Comparison of ENCODE assay signal across 1 cellular context in the genomic region with DNA sequence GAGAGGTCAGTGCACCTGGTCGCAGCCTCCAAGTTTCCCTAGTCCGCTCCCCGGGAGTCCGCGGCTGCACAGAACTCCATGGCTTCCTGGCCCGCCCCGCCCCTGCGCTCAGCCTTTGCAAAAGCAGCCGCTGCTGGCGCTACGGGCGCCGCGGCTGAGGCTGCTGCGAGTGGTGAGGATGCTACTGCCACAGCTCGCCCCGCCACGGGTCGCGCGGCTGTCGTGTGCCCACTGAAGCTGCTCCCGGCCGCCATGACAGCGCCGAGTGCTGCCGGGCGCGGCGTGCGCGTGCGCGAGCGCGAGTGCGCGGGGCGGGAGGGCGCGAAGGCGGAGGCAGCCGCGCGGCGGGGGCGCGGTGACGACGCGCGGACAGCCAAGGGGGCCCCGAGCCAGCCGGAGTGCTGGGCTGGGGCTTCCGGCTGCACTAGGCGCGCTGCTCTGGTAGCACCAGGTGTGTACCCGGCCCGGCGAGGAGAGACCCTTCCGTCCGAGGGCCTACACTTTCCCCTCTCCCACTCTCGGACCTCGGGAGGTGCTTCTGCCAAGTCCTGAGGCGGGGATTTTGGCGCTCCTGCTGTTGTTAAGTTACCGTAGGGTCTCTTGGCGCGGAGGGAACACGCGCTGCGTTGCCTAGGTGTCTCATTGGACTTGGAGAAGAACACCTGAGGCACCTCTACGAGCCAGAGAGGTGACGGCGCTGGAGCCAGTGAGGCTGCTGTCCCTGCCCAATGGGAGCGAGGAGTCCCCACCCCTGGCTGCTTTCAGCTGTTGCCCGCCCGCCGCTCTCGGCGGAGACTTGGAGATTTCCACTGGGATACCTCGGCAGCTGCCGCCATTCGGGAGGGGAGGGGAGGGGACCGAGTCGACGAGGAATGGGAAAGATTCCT.
TF ChIP-seq lines count a peak whose summit lies in the region.

No MANE protein-coding gene starts in this region.

TF ChIP-seq in HEK293, 187 proteins besides CTCF, POLR2A, EP300 and RAD21 (continued from another document and continues in another):
- TF ChIP-seq, protein P1, sequence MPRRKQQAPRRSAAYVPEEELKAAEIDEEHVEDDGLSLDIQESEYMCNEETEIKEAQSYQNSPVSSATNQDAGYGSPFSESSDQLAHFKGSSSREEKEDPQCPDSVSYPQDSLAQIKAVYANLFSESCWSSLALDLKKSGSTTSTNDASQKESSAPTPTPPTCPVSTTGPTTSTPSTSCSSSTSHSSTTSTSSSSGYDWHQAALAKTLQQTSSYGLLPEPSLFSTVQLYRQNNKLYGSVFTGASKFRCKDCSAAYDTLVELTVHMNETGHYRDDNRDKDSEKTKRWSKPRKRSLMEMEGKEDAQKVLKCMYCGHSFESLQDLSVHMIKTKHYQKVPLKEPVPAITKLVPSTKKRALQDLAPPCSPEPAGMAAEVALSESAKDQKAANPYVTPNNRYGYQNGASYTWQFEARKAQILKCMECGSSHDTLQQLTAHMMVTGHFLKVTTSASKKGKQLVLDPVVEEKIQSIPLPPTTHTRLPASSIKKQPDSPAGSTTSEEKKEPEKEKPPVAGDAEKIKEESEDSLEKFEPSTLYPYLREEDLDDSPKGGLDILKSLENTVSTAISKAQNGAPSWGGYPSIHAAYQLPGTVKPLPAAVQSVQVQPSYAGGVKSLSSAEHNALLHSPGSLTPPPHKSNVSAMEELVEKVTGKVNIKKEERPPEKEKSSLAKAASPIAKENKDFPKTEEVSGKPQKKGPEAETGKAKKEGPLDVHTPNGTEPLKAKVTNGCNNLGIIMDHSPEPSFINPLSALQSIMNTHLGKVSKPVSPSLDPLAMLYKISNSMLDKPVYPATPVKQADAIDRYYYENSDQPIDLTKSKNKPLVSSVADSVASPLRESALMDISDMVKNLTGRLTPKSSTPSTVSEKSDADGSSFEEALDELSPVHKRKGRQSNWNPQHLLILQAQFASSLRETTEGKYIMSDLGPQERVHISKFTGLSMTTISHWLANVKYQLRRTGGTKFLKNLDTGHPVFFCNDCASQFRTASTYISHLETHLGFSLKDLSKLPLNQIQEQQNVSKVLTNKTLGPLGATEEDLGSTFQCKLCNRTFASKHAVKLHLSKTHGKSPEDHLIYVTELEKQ (tag by site-specific recombination; IDR thresholded peaks at IDR 0.05; ENCODE audit: borderline replicate concordance): no peak
- TF ChIP-seq ZFP37 (tag by site-specific recombination; IDR thresholded peaks at IDR 0.05) (no peak), ZNF394 (tag by site-specific recombination; IDR thresholded peaks at IDR 0.05; ENCODE audit: borderline replicate concordance) (no peak), ZNF610 (tag by site-specific recombination; IDR thresholded peaks at IDR 0.05; ENCODE audit: borderline replicate concordance) (0 out of 2 replicates have a peak, but pooled peaks have one; percentile 49), ZNF837 (tag by site-specific recombination; IDR thresholded peaks at IDR 0.05) (no peak), OVOL3 (tag by site-specific recombination; IDR thresholded peaks at IDR 0.05) (no peak), ZNF366 (tag by site-specific recombination; conservative IDR thresholded peaks at IDR 0.05) (no peak; the same call in 1 of the 2 replicates), KLF10 (tag by site-specific recombination; IDR thresholded peaks at IDR 0.05) (no peak), KLF9 (tag by site-specific recombination; IDR thresholded peaks at IDR 0.05; ENCODE audit: low read depth) (no peak; the same call in none of the 2 replicates), ZSCAN30 (tag by site-specific recombination; IDR thresholded peaks at IDR 0.05) (peak; percentile 45), ZNF211 (tag by site-specific recombination; IDR thresholded peaks at IDR 0.05; ENCODE audit: low read depth) (no peak), SALL2 (tag by site-specific recombination; IDR thresholded peaks at IDR 0.05; ENCODE audit: borderline replicate concordance) (no peak), ZNF184 (tag by site-specific recombination; IDR thresholded peaks at IDR 0.05) (no peak), YY2 (tag by site-specific recombination; IDR thresholded peaks at IDR 0.05) (peak; percentile 50; the same call in 1 of the 2 replicates), ZNF214 (tag by site-specific recombination; IDR thresholded peaks at IDR 0.05; ENCODE audit: borderline replicate concordance) (no peak), ZNF623 (tag by site-specific recombination; IDR thresholded peaks at IDR 0.05) (no peak), OSR2 (tag by site-specific recombination; IDR thresholded peaks at IDR 0.05) (peak; percentile 34; the same call in 1 of the 2 replicates), ZBTB48 (tag by site-specific recombination; IDR thresholded peaks at IDR 0.05) (peak; percentile 20; the same call in 1 of the 2 replicates), SCRT1 (tag by site-specific recombination; IDR thresholded peaks at IDR 0.05; ENCODE audit: borderline replicate concordance) (peak; percentile 74), BCL11A (tag by site-specific recombination; IDR thresholded peaks at IDR 0.05; ENCODE audit: low read depth) (no peak), HOXC10 (CRISPR knock-in tag; IDR thresholded peaks at IDR 0.05) (no peak), ZNF23 (tag by site-specific recombination; IDR thresholded peaks at IDR 0.05; ENCODE audit: borderline replicate concordance) (no peak)
- TF ChIP-seq, protein P2, sequence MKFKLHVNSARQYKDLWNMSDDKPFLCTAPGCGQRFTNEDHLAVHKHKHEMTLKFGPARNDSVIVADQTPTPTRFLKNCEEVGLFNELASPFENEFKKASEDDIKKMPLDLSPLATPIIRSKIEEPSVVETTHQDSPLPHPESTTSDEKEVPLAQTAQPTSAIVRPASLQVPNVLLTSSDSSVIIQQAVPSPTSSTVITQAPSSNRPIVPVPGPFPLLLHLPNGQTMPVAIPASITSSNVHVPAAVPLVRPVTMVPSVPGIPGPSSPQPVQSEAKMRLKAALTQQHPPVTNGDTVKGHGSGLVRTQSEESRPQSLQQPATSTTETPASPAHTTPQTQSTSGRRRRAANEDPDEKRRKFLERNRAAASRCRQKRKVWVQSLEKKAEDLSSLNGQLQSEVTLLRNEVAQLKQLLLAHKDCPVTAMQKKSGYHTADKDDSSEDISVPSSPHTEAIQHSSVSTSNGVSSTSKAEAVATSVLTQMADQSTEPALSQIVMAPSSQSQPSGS (tag by site-specific recombination; IDR thresholded peaks at IDR 0.05; ENCODE audit: low read depth): no peak
- TF ChIP-seq, protein P3, sequence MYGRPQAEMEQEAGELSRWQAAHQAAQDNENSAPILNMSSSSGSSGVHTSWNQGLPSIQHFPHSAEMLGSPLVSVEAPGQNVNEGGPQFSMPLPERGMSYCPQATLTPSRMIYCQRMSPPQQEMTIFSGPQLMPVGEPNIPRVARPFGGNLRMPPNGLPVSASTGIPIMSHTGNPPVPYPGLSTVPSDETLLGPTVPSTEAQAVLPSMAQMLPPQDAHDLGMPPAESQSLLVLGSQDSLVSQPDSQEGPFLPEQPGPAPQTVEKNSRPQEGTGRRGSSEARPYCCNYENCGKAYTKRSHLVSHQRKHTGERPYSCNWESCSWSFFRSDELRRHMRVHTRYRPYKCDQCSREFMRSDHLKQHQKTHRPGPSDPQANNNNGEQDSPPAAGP (tag by site-specific recombination; IDR thresholded peaks at IDR 0.05): peak; percentile 18; the same call in 1 of the 2 replicates
- TF ChIP-seq, protein P4, sequence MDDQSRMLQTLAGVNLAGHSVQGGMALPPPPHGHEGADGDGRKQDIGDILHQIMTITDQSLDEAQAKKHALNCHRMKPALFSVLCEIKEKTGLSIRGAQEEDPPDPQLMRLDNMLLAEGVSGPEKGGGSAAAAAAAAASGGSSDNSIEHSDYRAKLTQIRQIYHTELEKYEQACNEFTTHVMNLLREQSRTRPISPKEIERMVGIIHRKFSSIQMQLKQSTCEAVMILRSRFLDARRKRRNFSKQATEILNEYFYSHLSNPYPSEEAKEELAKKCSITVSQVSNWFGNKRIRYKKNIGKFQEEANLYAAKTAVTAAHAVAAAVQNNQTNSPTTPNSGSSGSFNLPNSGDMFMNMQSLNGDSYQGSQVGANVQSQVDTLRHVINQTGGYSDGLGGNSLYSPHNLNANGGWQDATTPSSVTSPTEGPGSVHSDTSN (CRISPR knock-in tag; IDR thresholded peaks at IDR 0.05): no peak
- TF ChIP-seq, protein P5, sequence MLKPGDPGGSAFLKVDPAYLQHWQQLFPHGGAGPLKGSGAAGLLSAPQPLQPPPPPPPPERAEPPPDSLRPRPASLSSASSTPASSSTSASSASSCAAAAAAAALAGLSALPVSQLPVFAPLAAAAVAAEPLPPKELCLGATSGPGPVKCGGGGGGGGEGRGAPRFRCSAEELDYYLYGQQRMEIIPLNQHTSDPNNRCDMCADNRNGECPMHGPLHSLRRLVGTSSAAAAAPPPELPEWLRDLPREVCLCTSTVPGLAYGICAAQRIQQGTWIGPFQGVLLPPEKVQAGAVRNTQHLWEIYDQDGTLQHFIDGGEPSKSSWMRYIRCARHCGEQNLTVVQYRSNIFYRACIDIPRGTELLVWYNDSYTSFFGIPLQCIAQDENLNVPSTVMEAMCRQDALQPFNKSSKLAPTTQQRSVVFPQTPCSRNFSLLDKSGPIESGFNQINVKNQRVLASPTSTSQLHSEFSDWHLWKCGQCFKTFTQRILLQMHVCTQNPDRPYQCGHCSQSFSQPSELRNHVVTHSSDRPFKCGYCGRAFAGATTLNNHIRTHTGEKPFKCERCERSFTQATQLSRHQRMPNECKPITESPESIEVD (tag by site-specific recombination; IDR thresholded peaks at IDR 0.05): no peak
- TF ChIP-seq, protein P6, sequence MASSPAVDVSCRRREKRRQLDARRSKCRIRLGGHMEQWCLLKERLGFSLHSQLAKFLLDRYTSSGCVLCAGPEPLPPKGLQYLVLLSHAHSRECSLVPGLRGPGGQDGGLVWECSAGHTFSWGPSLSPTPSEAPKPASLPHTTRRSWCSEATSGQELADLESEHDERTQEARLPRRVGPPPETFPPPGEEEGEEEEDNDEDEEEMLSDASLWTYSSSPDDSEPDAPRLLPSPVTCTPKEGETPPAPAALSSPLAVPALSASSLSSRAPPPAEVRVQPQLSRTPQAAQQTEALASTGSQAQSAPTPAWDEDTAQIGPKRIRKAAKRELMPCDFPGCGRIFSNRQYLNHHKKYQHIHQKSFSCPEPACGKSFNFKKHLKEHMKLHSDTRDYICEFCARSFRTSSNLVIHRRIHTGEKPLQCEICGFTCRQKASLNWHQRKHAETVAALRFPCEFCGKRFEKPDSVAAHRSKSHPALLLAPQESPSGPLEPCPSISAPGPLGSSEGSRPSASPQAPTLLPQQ (tag by site-specific recombination; IDR thresholded peaks at IDR 0.05): no peak
- TF ChIP-seq, protein P7, sequence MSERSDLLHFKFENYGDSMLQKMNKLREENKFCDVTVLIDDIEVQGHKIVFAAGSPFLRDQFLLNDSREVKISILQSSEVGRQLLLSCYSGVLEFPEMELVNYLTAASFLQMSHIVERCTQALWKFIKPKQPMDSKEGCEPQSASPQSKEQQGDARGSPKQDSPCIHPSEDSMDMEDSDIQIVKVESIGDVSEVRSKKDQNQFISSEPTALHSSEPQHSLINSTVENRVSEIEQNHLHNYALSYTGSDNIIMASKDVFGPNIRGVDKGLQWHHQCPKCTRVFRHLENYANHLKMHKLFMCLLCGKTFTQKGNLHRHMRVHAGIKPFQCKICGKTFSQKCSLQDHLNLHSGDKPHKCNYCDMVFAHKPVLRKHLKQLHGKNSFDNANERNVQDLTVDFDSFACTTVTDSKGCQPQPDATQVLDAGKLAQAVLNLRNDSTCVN (tag by site-specific recombination; optimal IDR thresholded peaks at IDR 0.05): peak; percentile 86
- TF ChIP-seq, protein P8, sequence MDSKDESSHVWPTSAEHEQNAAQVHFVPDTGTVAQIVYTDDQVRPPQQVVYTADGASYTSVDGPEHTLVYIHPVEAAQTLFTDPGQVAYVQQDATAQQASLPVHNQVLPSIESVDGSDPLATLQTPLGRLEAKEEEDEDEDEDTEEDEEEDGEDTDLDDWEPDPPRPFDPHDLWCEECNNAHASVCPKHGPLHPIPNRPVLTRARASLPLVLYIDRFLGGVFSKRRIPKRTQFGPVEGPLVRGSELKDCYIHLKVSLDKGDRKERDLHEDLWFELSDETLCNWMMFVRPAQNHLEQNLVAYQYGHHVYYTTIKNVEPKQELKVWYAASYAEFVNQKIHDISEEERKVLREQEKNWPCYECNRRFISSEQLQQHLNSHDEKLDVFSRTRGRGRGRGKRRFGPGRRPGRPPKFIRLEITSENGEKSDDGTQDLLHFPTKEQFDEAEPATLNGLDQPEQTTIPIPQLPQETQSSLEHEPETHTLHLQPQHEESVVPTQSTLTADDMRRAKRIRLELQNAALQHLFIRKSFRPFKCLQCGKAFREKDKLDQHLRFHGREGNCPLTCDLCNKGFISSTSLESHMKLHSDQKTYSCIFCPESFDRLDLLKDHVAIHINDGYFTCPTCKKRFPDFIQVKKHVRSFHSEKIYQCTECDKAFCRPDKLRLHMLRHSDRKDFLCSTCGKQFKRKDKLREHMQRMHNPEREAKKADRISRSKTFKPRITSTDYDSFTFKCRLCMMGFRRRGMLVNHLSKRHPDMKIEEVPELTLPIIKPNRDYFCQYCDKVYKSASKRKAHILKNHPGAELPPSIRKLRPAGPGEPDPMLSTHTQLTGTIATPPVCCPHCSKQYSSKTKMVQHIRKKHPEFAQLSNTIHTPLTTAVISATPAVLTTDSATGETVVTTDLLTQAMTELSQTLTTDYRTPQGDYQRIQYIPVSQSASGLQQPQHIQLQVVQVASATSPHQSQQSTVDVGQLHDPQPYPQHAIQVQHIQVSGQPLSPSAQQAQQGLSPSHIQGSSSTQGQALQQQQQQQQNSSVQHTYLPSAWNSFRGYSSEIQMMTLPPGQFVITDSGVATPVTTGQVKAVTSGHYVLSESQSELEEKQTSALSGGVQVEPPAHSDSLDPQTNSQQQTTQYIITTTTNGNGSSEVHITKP (tag by site-specific recombination; IDR thresholded peaks at IDR 0.05): no peak
- TF ChIP-seq, protein P9, sequence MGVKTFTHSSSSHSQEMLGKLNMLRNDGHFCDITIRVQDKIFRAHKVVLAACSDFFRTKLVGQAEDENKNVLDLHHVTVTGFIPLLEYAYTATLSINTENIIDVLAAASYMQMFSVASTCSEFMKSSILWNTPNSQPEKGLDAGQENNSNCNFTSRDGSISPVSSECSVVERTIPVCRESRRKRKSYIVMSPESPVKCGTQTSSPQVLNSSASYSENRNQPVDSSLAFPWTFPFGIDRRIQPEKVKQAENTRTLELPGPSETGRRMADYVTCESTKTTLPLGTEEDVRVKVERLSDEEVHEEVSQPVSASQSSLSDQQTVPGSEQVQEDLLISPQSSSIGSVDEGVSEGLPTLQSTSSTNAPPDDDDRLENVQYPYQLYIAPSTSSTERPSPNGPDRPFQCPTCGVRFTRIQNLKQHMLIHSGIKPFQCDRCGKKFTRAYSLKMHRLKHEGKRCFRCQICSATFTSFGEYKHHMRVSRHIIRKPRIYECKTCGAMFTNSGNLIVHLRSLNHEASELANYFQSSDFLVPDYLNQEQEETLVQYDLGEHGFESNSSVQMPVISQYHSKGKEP (tag by site-specific recombination; IDR thresholded peaks at IDR 0.05): no peak
- TF ChIP-seq, protein P10, sequence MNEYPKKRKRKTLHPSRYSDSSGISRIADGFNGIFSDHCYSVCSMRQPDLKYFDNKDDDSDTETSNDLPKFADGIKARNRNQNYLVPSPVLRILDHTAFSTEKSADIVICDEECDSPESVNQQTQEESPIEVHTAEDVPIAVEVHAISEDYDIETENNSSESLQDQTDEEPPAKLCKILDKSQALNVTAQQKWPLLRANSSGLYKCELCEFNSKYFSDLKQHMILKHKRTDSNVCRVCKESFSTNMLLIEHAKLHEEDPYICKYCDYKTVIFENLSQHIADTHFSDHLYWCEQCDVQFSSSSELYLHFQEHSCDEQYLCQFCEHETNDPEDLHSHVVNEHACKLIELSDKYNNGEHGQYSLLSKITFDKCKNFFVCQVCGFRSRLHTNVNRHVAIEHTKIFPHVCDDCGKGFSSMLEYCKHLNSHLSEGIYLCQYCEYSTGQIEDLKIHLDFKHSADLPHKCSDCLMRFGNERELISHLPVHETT (tag by site-specific recombination; IDR thresholded peaks at IDR 0.05): no peak
